ENCODE assay signal across 34 cellular contexts in the genomic region with DNA sequence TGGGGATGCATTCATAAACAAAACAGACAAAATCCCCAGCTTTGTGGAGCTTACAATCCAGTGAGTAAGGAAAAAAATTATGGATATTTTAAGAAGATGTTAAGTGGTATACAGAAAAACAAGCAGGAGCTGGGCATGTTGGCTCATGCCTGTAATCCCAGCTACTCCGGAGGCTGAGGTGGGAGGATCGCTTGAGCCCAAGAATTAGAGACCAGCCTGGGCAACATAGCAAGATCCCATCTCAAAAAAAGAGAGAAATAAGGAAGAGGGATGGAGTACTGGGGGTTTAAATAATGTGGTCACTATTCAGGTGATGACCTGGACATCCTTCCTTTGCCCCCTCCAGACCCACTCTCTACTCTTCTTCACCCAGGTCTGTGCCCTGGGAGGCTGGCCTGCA.
"Had no signal": no experiment of that assay in that cellular context is flagged by ENCODE, and none has a peak within 500 bp of the region (broad histone marks: within the 10 kb centered on the region; RNA-seq: fewer than 3 reads in every experiment).

No MANE protein-coding gene starts in this region.

- H3K27ac ChIP-seq: adrenal gland, body of pancreas, brain microvascular endothelial cell, breast epithelium, VCaP had no signal

- H3K36me3 Mint-ChIP-seq: activated CD8-positive, alpha-beta memory T cell treated with anti-CD3 and anti-CD28 coated beads, Interleukin-2, amount 10 ng/mL, durations not matched to agents 7 days and 5 days; activated naive CD4-positive, alpha-beta T cell treated with anti-CD3 and anti-CD28 coated beads, Interleukin-2, amount 50 U/mL, for 72 hours; activated naive CD8-positive, alpha-beta T cell treated with anti-CD3 and anti-CD28 coated beads for 36 hours had no signal

- H3K4me1 Mint-ChIP-seq: activated CD4-positive, alpha-beta memory T cell treated with anti-CD3 and anti-CD28 coated beads, Interleukin-2, amount 10 ng/mL, durations not matched to agents 7 days and 5 days; activated CD4-positive, alpha-beta T cell treated with anti-CD3 and anti-CD28 coated beads for 36 hours; activated CD4-positive, alpha-beta T cell treated with anti-CD3 and anti-CD28 coated beads, Interleukin-2, amount 10 ng/mL, durations not matched to agents 7 days and 5 days; activated CD8-positive, alpha-beta memory T cell treated with anti-CD3 and anti-CD28 coated beads, Interleukin-2, amount 10 ng/mL, durations not matched to agents 7 days and 5 days; activated naive CD8-positive, alpha-beta T cell treated with anti-CD3 and anti-CD28 coated beads for 36 hours had no signal

- H3K27ac Mint-ChIP-seq: activated CD4-positive, alpha-beta memory T cell treated with anti-CD3 and anti-CD28 coated beads, Interleukin-2, amount 10 ng/mL, durations not matched to agents 7 days and 5 days; activated CD4-positive, alpha-beta T cell treated with anti-CD3 and anti-CD28 coated beads for 36 hours; activated CD8-positive, alpha-beta memory T cell treated with anti-CD3 and anti-CD28 coated beads, Interleukin-2, amount 10 ng/mL, durations not matched to agents 7 days and 5 days; activated CD8-positive, alpha-beta T cell treated with anti-CD3 and anti-CD28 coated beads, Interleukin-2, amount 10 ng/mL, durations not matched to agents 7 days and 5 days; activated naive CD8-positive, alpha-beta T cell treated with anti-CD3 and anti-CD28 coated beads for 36 hours; activated T-cell treated with anti-CD3 and anti-CD28 coated beads, Interleukin-2, amount 50 U/mL, for 24 hours; activated T-helper 2 cell treated with anti-CD3 and anti-CD28 coated beads, Interferon-gamma antibody, Interleukin-2, Interleukin-4, amounts not matched to agents 10 μg/mL and 5 μg/mL and 100 μg/mL, durations not matched to agents 14 hours and 24 hours and 36 hours; T-helper 2 cell treated with Interferon-gamma antibody and Interleukin-4, amounts not matched to agents 5 μg/mL and 100 μg/mL, for 36 hours had no signal

- H3K27me3 Mint-ChIP-seq: activated naive CD8-positive, alpha-beta T cell treated with anti-CD3 and anti-CD28 coated beads for 36 hours had no signal

- H3K36me3 ChIP-seq: adrenal gland, brain microvascular endothelial cell, breast epithelium had no signal

- H3K27me3 ChIP-seq: adrenal gland, body of pancreas, brain microvascular endothelial cell, breast epithelium had no signal

- H3K9me3 ChIP-seq: adrenal gland, body of pancreas, breast epithelium had no signal

- ATAC-seq: activated CD4-positive, alpha-beta T cell treated with anti-CD3 and anti-CD28 coated beads for 36 hours; activated CD4-positive, CD25-positive, alpha-beta regulatory T cell treated with anti-CD3 and anti-CD28 coated beads, Interleukin-2, amount 50 U/mL, for 24 hours; activated CD8-positive, alpha-beta memory T cell treated with anti-CD3 and anti-CD28 coated beads, Interleukin-2, amount 10 ng/mL, durations not matched to agents 7 days and 5 days; activated CD8-positive, alpha-beta T cell treated with anti-CD3 and anti-CD28 coated beads, Interleukin-2, amount 10 ng/mL, durations not matched to agents 7 days and 5 days; activated naive CD4-positive, alpha-beta T cell treated with anti-CD3 and anti-CD28 coated beads, Interleukin-2, amount 50 U/mL, for 72 hours; body of pancreas had no signal

- H3K4me1 ChIP-seq: adrenal gland, body of pancreas, breast epithelium had no signal

- H3K4me3 ChIP-seq: adrenal gland, body of pancreas, breast epithelium had no signal

- H3K9me3 Mint-ChIP-seq: activated CD4-positive, alpha-beta memory T cell treated with anti-CD3 and anti-CD28 coated beads, Interleukin-2, amount 10 ng/mL, durations not matched to agents 7 days and 5 days; activated CD4-positive, alpha-beta T cell treated with anti-CD3 and anti-CD28 coated beads, Interleukin-2, amount 10 ng/mL, durations not matched to agents 7 days and 5 days; activated naive CD4-positive, alpha-beta T cell treated with anti-CD3 and anti-CD28 coated beads, Interleukin-2, amount 50 U/mL, for 72 hours; activated naive CD8-positive, alpha-beta T cell treated with anti-CD3 and anti-CD28 coated beads for 36 hours; activated T-cell treated with anti-CD3 and anti-CD28 coated beads, Interleukin-2, amount 50 U/mL, for 24 hours; activated T-helper 2 cell treated with anti-CD3 and anti-CD28 coated beads, Interferon-gamma antibody, Interleukin-2, Interleukin-4, amounts not matched to agents 10 μg/mL and 5 μg/mL and 100 μg/mL, durations not matched to agents 14 hours and 24 hours and 36 hours; T-helper 1 cell treated with Interleukin-12 subunit alpha and Interleukin-12 subunit beta and Interleukin-4 antibody, amounts not matched to agents 30 μg/mL and 1 μg/mL, for 36 hours; T-helper 2 cell treated with Interferon-gamma antibody and Interleukin-4, amounts not matched to agents 5 μg/mL and 100 μg/mL, for 36 hours had no signal

- DNase-seq: activated CD4-positive, alpha-beta memory T cell treated with anti-CD3 and anti-CD28 coated beads, Interleukin-2, amount 10 ng/mL, durations not matched to agents 7 days and 5 days; activated CD4-positive, alpha-beta T cell treated with anti-CD3 and anti-CD28 coated beads for 1 hour; activated CD4-positive, alpha-beta T cell treated with anti-CD3 and anti-CD28 coated beads for 36 hours; activated CD4-positive, alpha-beta T cell treated with anti-CD3 and anti-CD28 coated beads for 48 hours; activated CD4-positive, alpha-beta T cell treated with anti-CD3 and anti-CD28 coated beads, Interleukin-2, amount 10 ng/mL, durations not matched to agents 7 days and 5 days; activated CD4-positive, alpha-beta T cell treated with anti-CD3 and anti-CD28 coated beads, Interleukin-2, amount 50 U/mL, for 48 hours; activated CD4-positive, CD25-positive, alpha-beta regulatory T cell; activated CD8-positive, alpha-beta memory T cell treated with anti-CD3 and anti-CD28 coated beads for 24 hours; activated CD8-positive, alpha-beta memory T cell treated with anti-CD3 and anti-CD28 coated beads, Interleukin-2, amount 10 ng/mL, durations not matched to agents 7 days and 5 days; activated CD8-positive, alpha-beta memory T cell treated with anti-CD3 and anti-CD28 coated beads, Interleukin-2, amount 50 U/mL, for 48 hours; activated CD8-positive, alpha-beta T cell treated with anti-CD3 and anti-CD28 coated beads, Interleukin-2, amount 10 ng/mL, durations not matched to agents 7 days and 5 days; activated effector memory CD4-positive, alpha-beta T cell treated with Interleukin-2 at 50 U/mL for 16 hours; activated gamma-delta T cell; activated naive CD4-positive, alpha-beta T cell treated with anti-CD3 and anti-CD28 coated beads, Interleukin-2, amount 50 U/mL, for 16 hours; activated naive CD4-positive, alpha-beta T cell treated with Interleukin-2 at 50 U/mL for 16 hours; activated naive CD8-positive, alpha-beta T cell treated with anti-CD3 and anti-CD28 coated beads for 36 hours; activated T-cell treated with anti-CD3 and anti-CD28 coated beads, Interleukin-2, amount 50 U/mL, for 24 hours; activated T-cell treated with anti-CD3 and anti-CD28 coated beads, Interleukin-2, amount 50 U/mL, for 48 hours; adrenal gland; amniotic stem cell; aorta; body of pancreas; brain microvascular endothelial cell; central memory CD4-positive, alpha-beta T cell; T-helper 1 cell; T-helper 2 cell; T-helper 9 cell had no signal

- H3K4me3 Mint-ChIP-seq: activated CD4-positive, alpha-beta memory T cell treated with anti-CD3 and anti-CD28 coated beads, Interleukin-2, amount 10 ng/mL, durations not matched to agents 7 days and 5 days; activated CD4-positive, alpha-beta T cell treated with anti-CD3 and anti-CD28 coated beads for 36 hours; activated CD4-positive, alpha-beta T cell treated with anti-CD3 and anti-CD28 coated beads, Interleukin-2, amount 10 ng/mL, durations not matched to agents 7 days and 5 days; activated CD8-positive, alpha-beta memory T cell treated with anti-CD3 and anti-CD28 coated beads, Interleukin-2, amount 10 ng/mL, durations not matched to agents 7 days and 5 days; activated CD8-positive, alpha-beta T cell treated with anti-CD3 and anti-CD28 coated beads, Interleukin-2, amount 10 ng/mL, durations not matched to agents 7 days and 5 days; activated naive CD8-positive, alpha-beta T cell treated with anti-CD3 and anti-CD28 coated beads for 36 hours; activated T-cell treated with anti-CD3 and anti-CD28 coated beads, Interleukin-2, amount 50 U/mL, for 24 hours; T-helper 1 cell treated with Interleukin-12 subunit alpha and Interleukin-12 subunit beta and Interleukin-4 antibody, amounts not matched to agents 30 μg/mL and 1 μg/mL, for 36 hours; T-helper 2 cell treated with Interferon-gamma antibody and Interleukin-4, amounts not matched to agents 5 μg/mL and 100 μg/mL, for 36 hours had no signal
